18 cellular contexts compared by ENCODE assay signal in the genomic region with DNA sequence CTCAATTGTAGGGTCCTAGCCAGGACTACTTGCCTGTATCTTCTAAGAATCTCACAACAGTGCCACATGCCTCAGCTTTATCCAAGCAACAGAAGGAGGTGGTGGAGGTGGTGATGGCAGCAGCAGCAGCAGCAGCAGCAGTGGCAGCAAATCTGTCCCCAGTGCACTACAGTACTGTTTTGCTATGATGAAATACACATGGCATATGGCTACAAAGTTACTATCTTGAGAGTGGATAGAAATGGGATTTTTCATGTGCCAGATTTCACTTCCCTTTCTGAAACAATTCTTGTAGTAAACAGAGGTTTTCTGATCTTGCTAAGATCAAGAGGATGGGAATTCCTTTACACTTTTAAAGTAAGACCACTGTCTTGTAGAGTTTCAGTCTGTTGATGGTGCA.
"Had no signal": no experiment of that assay in that cellular context is flagged by ENCODE, and none has a peak within 500 bp of the region (broad histone marks: within the 10 kb centered on the region; RNA-seq: fewer than 3 reads in every experiment).

No MANE protein-coding gene starts in this region.

- DNase-seq: activated CD4-positive, alpha-beta T cell treated with anti-CD3 and anti-CD28 coated beads, Interleukin-2, amount 50 U/mL, for 48 hours; activated gamma-delta T cell treated with Interleukin-2 at 50 U/mL for 16 hours; dermis blood vessel endothelial cell; effector memory CD4-positive, alpha-beta T cell; heart left ventricle; left lung; nephron progenitor cell; occipital lobe; retina; stimulated activated CD4-positive, alpha-beta T cell treated with anti-CD3 and anti-CD28 coated beads, Interleukin-12 subunit alpha, Interleukin-12 subunit beta, amount 100 ng/mL, for 4 hours; stimulated activated CD4-positive, alpha-beta T cell treated with anti-CD3 and anti-CD28 coated beads, Interleukin-1b, Interleukin-23, amount 100 ng/mL, for 48 hours; trophoblast cell had no signal

- H3K36me3 Mint-ChIP-seq: activated naive CD8-positive, alpha-beta T cell; mesothelial cell of epicardium had no signal

- H3K4me3 Mint-ChIP-seq: activated naive CD8-positive, alpha-beta T cell; activated T-helper 1 cell treated with anti-CD3 and anti-CD28 coated beads, Interleukin-12 subunit alpha, Interleukin-12 subunit beta, Interleukin-2, Interleukin-4 antibody, amounts not matched to agents 30 ng/mL and 10 ng/mL and 1 ng/mL, durations not matched to agents 14 hours and 24 hours and 36 hours; mesothelial cell of epicardium; nephron progenitor cell; stimulated activated naive CD8-positive, alpha-beta T cell treated with anti-CD3 and anti-CD28 coated beads, Interleukin-15, Interleukin-2, amounts not matched to agents 100 ng/mL and 50 ng/mL, for 24 hours had no signal

- H3K9me3 Mint-ChIP-seq: activated T-helper 1 cell treated with anti-CD3 and anti-CD28 coated beads, Interleukin-12 subunit alpha, Interleukin-12 subunit beta, Interleukin-2, Interleukin-4 antibody, amounts not matched to agents 30 ng/mL and 10 ng/mL and 1 ng/mL, durations not matched to agents 14 hours and 24 hours and 36 hours; mesothelial cell of epicardium; nephron progenitor cell; stimulated activated naive CD8-positive, alpha-beta T cell treated with anti-CD3 and anti-CD28 coated beads, Interleukin-15, Interleukin-2, amounts not matched to agents 100 ng/mL and 50 ng/mL, for 24 hours had no signal

- H3K27ac Mint-ChIP-seq: activated naive CD8-positive, alpha-beta T cell; activated T-helper 1 cell treated with anti-CD3 and anti-CD28 coated beads, Interleukin-12 subunit alpha, Interleukin-12 subunit beta, Interleukin-2, Interleukin-4 antibody, amounts not matched to agents 30 ng/mL and 10 ng/mL and 1 ng/mL, durations not matched to agents 14 hours and 24 hours and 36 hours; mesothelial cell of epicardium; nephron progenitor cell; stimulated activated naive CD8-positive, alpha-beta T cell treated with anti-CD3 and anti-CD28 coated beads, Interleukin-15, Interleukin-2, amounts not matched to agents 100 ng/mL and 50 ng/mL, for 24 hours had no signal

- ATAC-seq: gastroesophageal sphincter, heart left ventricle, left lung had no signal

- H3K27me3 Mint-ChIP-seq: activated naive CD8-positive, alpha-beta T cell; stimulated activated naive CD8-positive, alpha-beta T cell treated with anti-CD3 and anti-CD28 coated beads, Interleukin-15, Interleukin-2, amounts not matched to agents 100 ng/mL and 50 ng/mL, for 24 hours had no signal

- FAIRE-seq: endothelial cell of umbilical vein had no signal
